ENCODE assay signal across 8 cellular contexts in genomic region chr1:211261229-211261628, GRCh38. TPM values are rescaled to one million over a fixed set of nuclear protein-coding genes. Genes with fewer than 3 reads are reported as not detected.
DNase-seq lines count a peak whose midpoint lies in the region; TF ChIP-seq lines count a peak whose summit lies in the region.

No MANE protein-coding gene starts in this region.

- 0 out of 2 replicates have a peak, but pooled peaks cover 2% of the 10 kb centered on the region for H3F3A ChIP-seq in Loucy (ENCODE audit: low read depth)

- H3K36me3 Mint-ChIP-seq in dendritic cell treated with granulocyte-macrophage colony-stimulating factor and Interleukin-4, amounts not matched to agents 40 ng/mL and 50 ng/mL, for 4 days (ENCODE audit: low read depth): peaks cover 51% of the 10 kb centered on the region
- H3K36me3 Mint-ChIP-seq in nephron progenitor cell (ENCODE audit: low read depth): peaks cover 37% of the 10 kb centered on the region

- H3K4me2 ChIP-seq in BLaER1 (peak overlapping the region; percentile 88), Loucy (ENCODE audit: low read depth, low read length, poor library complexity, severe bottlenecking) (peak overlapping the region; percentile 96)

- H4K20me1 ChIP-seq in BLaER1 (peaks cover 17% of the 10 kb centered on the region), Loucy (ENCODE audit: insufficient read depth, low read length, poor library complexity, severe bottlenecking) (peaks cover 18% of the 10 kb centered on the region)

- no peaks in the 10 kb centered on the region for H3K9me2 ChIP-seq in Loucy (replicated peaks; ENCODE audit: low read depth, low read length)

- H2AFZ ChIP-seq in Loucy (ENCODE audit: low read length): peak overlapping the region; percentile 53; the same call in 1 of the 2 replicates

- H3K4me1 ChIP-seq in BLaER1 (peaks cover 23% of the 10 kb centered on the region), Loucy (ENCODE audit: insufficient read depth, low read length, poor library complexity, severe bottlenecking) (peaks cover 18% of the 10 kb centered on the region)

- H3K36me3 ChIP-seq in BLaER1 (peaks cover 14% of the 10 kb centered on the region), Loucy (ENCODE audit: insufficient read depth, low read length) (no peaks in the 10 kb centered on the region)

- no peak for DNase-seq in nephron progenitor cell
- no peak for DNase-seq in activated gamma-delta T cell (lab: John Stamatoyannopoulos, UW)
- DNase-seq in posterior cingulate gyrus: no peak
- no peak for DNase-seq in NAMALWA (ENCODE audit: low spot score)
- DNase-seq in HT-29 (ENCODE audit: low spot score): no peak

- peak overlapping the region; percentile 89 for H3K4me3 ChIP-seq in BLaER1
- peak overlapping the region; percentile 92 for H3K4me3 ChIP-seq in Loucy (ENCODE audit: low read length, poor library complexity, severe bottlenecking)

- TF ChIP-seq CTCF in Loucy (conservative IDR thresholded peaks at IDR 0.05; ENCODE audit: low read length): no peak
- TF ChIP-seq CTCF in nephron progenitor cell (IDR thresholded peaks at IDR 0.05): no peak

- H3K9me3 ChIP-seq in BLaER1: no peaks in the 10 kb centered on the region
- no peaks in the 10 kb centered on the region for H3K9me3 ChIP-seq in Loucy (ENCODE audit: insufficient read depth, low read depth, low read length)

- H3K27ac ChIP-seq in BLaER1: peak overlapping the region; percentile 74

- no peaks in the 10 kb centered on the region for H3K9me3 Mint-ChIP-seq in dendritic cell treated with granulocyte-macrophage colony-stimulating factor and Interleukin-4, amounts not matched to agents 40 ng/mL and 50 ng/mL, for 4 days
- H3K9me3 Mint-ChIP-seq in nephron progenitor cell: no peaks in the 10 kb centered on the region

- H3K27me3 Mint-ChIP-seq in dendritic cell treated with granulocyte-macrophage colony-stimulating factor and Interleukin-4, amounts not matched to agents 40 ng/mL and 50 ng/mL, for 4 days: no peaks in the 10 kb centered on the region
- no peaks in the 10 kb centered on the region for H3K27me3 Mint-ChIP-seq in nephron progenitor cell (ENCODE audit: low read depth, poor library complexity)

- H3K9ac ChIP-seq in BLaER1 (peak overlapping the region; percentile 81), Loucy (ENCODE audit: low read depth, low read length, poor library complexity, severe bottlenecking) (peak overlapping the region; percentile 98)

- H3K27me3 ChIP-seq in BLaER1: no peaks in the 10 kb centered on the region
- H3K27me3 ChIP-seq in Loucy (ENCODE audit: insufficient read depth, low read length, poor library complexity, severe bottlenecking): no peaks in the 10 kb centered on the region

- H3K27ac Mint-ChIP-seq in dendritic cell treated with granulocyte-macrophage colony-stimulating factor and Interleukin-4, amounts not matched to agents 40 ng/mL and 50 ng/mL, for 4 days: peak overlapping the region; percentile 99
- H3K27ac Mint-ChIP-seq in nephron progenitor cell: peak overlapping the region; percentile 91

- peak overlapping the region; percentile 92 for H3K4me3 Mint-ChIP-seq in dendritic cell treated with granulocyte-macrophage colony-stimulating factor and Interleukin-4, amounts not matched to agents 40 ng/mL and 50 ng/mL, for 4 days
- peak overlapping the region; percentile 89 for H3K4me3 Mint-ChIP-seq in nephron progenitor cell

- H3K79me2 ChIP-seq in Loucy (ENCODE audit: insufficient read depth, low read length): peaks cover 57% of the 10 kb centered on the region

- H3K4me1 Mint-ChIP-seq in dendritic cell treated with granulocyte-macrophage colony-stimulating factor and Interleukin-4, amounts not matched to agents 40 ng/mL and 50 ng/mL, for 4 days (ENCODE audit: low read depth): peaks cover 31% of the 10 kb centered on the region
- peaks cover 30% of the 10 kb centered on the region for H3K4me1 Mint-ChIP-seq in nephron progenitor cell

- intact Hi-C loops in dendritic cell treated with granulocyte-macrophage colony-stimulating factor and Interleukin-4, amounts not matched to agents 40 ng/mL and 50 ng/mL, for 4 days (cut with micrococcal nuclease): no loop called here
- intact Hi-C loops in posterior cingulate gyrus (cut with DNase I): no loop called here

RNA-seq across cellular contexts. Expression of gene RCOR3, which starts 2.1 kb away (rescaled TPM):
- total RNA-seq in HT-29 (2014; rRNA removed; shearing (Covaris generic)): 6.4 and 10.3 TPM in 2 replicates
